In genomic region chr18:48409591-48410094, GRCh38 we compare ENCODE assay signal across 8 cellular contexts. TPM values are rescaled to one million over a fixed set of nuclear protein-coding genes. Genes with fewer than 3 reads are reported as not detected.
A peak's percentile ranks its signal among the peaks of the same experiment; 100 is the strongest.
DNase-seq lines count a peak whose midpoint lies in the region; ATAC-seq and TF ChIP-seq lines count a peak whose summit lies in the region.

No MANE protein-coding gene starts in this region.

- peak; percentile 44 to 75 (median 60) for ATAC-seq in psoas muscle

- WGBS in psoas muscle, 3 donors: 0 to 1% (median 0%) methylated on average over 28 to 55 of the region's 55 CpGs

- H3K36me3 ChIP-seq in right atrium auricular region (no peaks in the 10 kb centered on the region), psoas muscle (ENCODE audit: insufficient read depth in 1 of 2, low read depth in 1 of 2) (no peaks in the 10 kb centered on the region)

- H3K9me3 Mint-ChIP-seq in activated naive CD4-positive, alpha-beta T cell treated with anti-CD3 and anti-CD28 coated beads, Interleukin-2, amount 50 U/mL, for 24 hours: peaks cover 8% of the 10 kb centered on the region

- intact Hi-C loops in psoas muscle (cut with DNase I): loop anchor here in 1 of 2 donors (5.0 kb wide), 1 partner anchor 117 kb away; no protein-coding TSS in a partner anchor

- H3K27me3 ChIP-seq in right atrium auricular region (no peaks in the 10 kb centered on the region), psoas muscle (ENCODE audit: insufficient read depth in 3 of 3, low read length in 2 of 3) (peaks cover 0 to 42% (median 2%) of the 10 kb centered on the region in 3 donors)

- no peak overlapping the region for H3K27ac Mint-ChIP-seq in activated naive CD4-positive, alpha-beta T cell treated with anti-CD3 and anti-CD28 coated beads, Interleukin-2, amount 50 U/mL, for 24 hours

- H3K27me3 Mint-ChIP-seq in activated naive CD4-positive, alpha-beta T cell treated with anti-CD3 and anti-CD28 coated beads, Interleukin-2, amount 50 U/mL, for 24 hours: peaks cover 60% of the 10 kb centered on the region

- H3K4me3 ChIP-seq in right atrium auricular region: peak overlapping the region; percentile 72 to 79
- H3K4me3 ChIP-seq in psoas muscle: peak overlapping the region; percentile 86

- H3K4me1 Mint-ChIP-seq in activated naive CD4-positive, alpha-beta T cell treated with anti-CD3 and anti-CD28 coated beads, Interleukin-2, amount 50 U/mL, for 24 hours: peaks cover 11% of the 10 kb centered on the region

- peak in 1 of 2 donors; percentile 37 for TF ChIP-seq CTCF in right atrium auricular region (IDR thresholded peaks at IDR 0.05)
- no peak for TF ChIP-seq CTCF in psoas muscle (IDR thresholded peaks at IDR 0.05)

- no peaks in the 10 kb centered on the region for H3K9me3 ChIP-seq in right atrium auricular region
- no peaks in the 10 kb centered on the region for H3K9me3 ChIP-seq in psoas muscle

- H3K4me3 Mint-ChIP-seq in activated naive CD4-positive, alpha-beta T cell treated with anti-CD3 and anti-CD28 coated beads, Interleukin-2, amount 50 U/mL, for 24 hours: peak overlapping the region; percentile 74

- H3K36me3 Mint-ChIP-seq in activated naive CD4-positive, alpha-beta T cell treated with anti-CD3 and anti-CD28 coated beads, Interleukin-2, amount 50 U/mL, for 24 hours: peaks cover 2% of the 10 kb centered on the region

- DNase-seq in activated CD4-positive, alpha-beta T cell treated with anti-CD3 and anti-CD28 coated beads for 4 hours: peak; percentile 4 to 12
- no peak for DNase-seq in activated CD4-positive, alpha-beta T cell treated with anti-CD3 and anti-CD28 coated beads for 1 hour
- DNase-seq in LHCN-M2 (ENCODE audit: low read depth) (peak; percentile 20), right atrium auricular region (ENCODE audit: low spot score) (no peak), psoas muscle (peak; percentile 63 to 69), NAMALWA (ENCODE audit: low spot score) (no peak), HPDE6-E6E7 (ENCODE audit: extremely low spot score) (no peak)

- peaks cover 0 to 16% of the 10 kb centered on the region in 2 donors for H3K4me1 ChIP-seq in right atrium auricular region
- peaks cover 9% of the 10 kb centered on the region for H3K4me1 ChIP-seq in psoas muscle

- H3K27ac ChIP-seq in right atrium auricular region: peak overlapping the region; percentile 83 to 86
- peak overlapping the region; percentile 49 for H3K27ac ChIP-seq in psoas muscle

RNA-seq across cellular contexts. Expression of gene ZBTB7C, which starts 0.5 kb away (rescaled TPM):
- total RNA-seq in LHCN-M2 (2014; rRNA removed): 0.06 and 0.17 TPM in 2 replicates
- polyA plus RNA-seq in LHCN-M2 (2012): 0.13 TPM
- total RNA-seq in right atrium auricular region: 1 to 10 TPM; 1.8 to 7.7 TPM
- 1 to 10 TPM in 2 of 4 donors, under 1 TPM in 2; 0.78 to 2.9 (median 1.6) TPM for total RNA-seq in psoas muscle
- under 1 TPM; 0.34 to 0.78 (median 0.52) TPM for polyA plus RNA-seq in psoas muscle

Comparison
In these comparisons a context has a peak if more than half of its experiments do, and no peak if none do; other contexts are left out.
1. DNase-seq: peak in activated CD4-positive, alpha-beta T cell treated with anti-CD3 and anti-CD28 coated beads for 4 hours (2 of 2), LHCN-M2 (single experiment) and psoas muscle (2 of 2); none in activated CD4-positive, alpha-beta T cell treated with anti-CD3 and anti-CD28 coated beads for 1 hour (single experiment), right atrium auricular region (single experiment), NAMALWA (single experiment) and HPDE6-E6E7 (single experiment).